In the genomic region with DNA sequence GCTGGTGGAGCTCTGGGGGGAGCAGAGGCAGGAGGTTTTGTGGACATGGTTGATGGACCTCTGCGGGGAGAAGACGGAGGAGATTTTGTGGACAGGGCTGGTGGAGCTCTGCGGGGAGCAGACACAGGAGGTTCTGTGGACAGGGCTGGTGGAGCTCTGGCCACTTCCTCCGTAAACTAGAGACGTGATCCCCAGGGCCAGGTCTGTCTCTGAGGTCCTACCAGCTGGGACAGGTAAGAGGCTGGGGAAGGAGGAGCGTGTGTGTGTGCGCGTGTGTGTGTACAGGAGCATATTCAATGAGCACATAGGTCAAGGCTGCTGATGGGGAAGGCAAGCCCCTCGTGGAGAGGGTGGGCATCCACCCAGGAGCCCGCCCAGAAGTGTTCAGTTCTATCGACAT, we compare ENCODE assay signal across 14 cellular contexts. TPM values are rescaled to one million over a fixed set of nuclear protein-coding genes. Genes with fewer than 3 reads are reported as not detected.
DNase-seq lines count a peak whose midpoint lies in the region; ATAC-seq and TF ChIP-seq lines count a peak whose summit lies in the region.
"Had no signal": no experiment of that assay in that cellular context is flagged by ENCODE, and none has a peak within 500 bp of the region (broad histone marks: within the 10 kb centered on the region; RNA-seq: fewer than 3 reads in every experiment).

No MANE protein-coding gene starts in this region.

- intact Hi-C loops in activated CD8-positive, alpha-beta T cell treated with anti-CD3 and anti-CD28 coated beads for 36 hours (cut with micrococcal nuclease), result no loop called here
- intact Hi-C loops in transverse colon (cut with DNase I; ENCODE audit: low total_unique reads), result no loop called here

- H2AFZ ChIP-seq in neuronal stem cell (ENCODE audit: low read length), result no peak overlapping the region

- H3K18ac ChIP-seq in neuronal stem cell (ENCODE audit: low read length), result peak overlapping the region; percentile 45

- H3K4me3 ChIP-seq in neuronal stem cell (ENCODE audit: low read length in 2 of 2) (no peak overlapping the region), transverse colon (peak overlapping the region in 1 of 4 donors; percentile 25), MG63 (no peak overlapping the region)

- no peak for ATAC-seq in activated CD8-positive, alpha-beta T cell treated with anti-CD3 and anti-CD28 coated beads, Interleukin-2, amount 10 ng/mL, durations not matched to agents 7 days and 5 days
- ATAC-seq in activated CD8-positive, alpha-beta T cell treated with anti-CD3 and anti-CD28 coated beads for 36 hours, result no peak
- ATAC-seq in GM18498 (IDR thresholded peaks at IDR 0.05; ENCODE audit: unreplicated experiment), result no peak

- H3K4ac ChIP-seq in neuronal stem cell (ENCODE audit: low read length), result no peak overlapping the region

- no peak overlapping the region for H3K4me2 ChIP-seq in neuronal stem cell (ENCODE audit: insufficient read depth, low read length, poor library complexity, severe bottlenecking)

- H2BK15ac ChIP-seq in neuronal stem cell (ENCODE audit: low read length), result no peak overlapping the region

- peak overlapping the region; percentile 16 for H3K27ac Mint-ChIP-seq in activated CD8-positive, alpha-beta T cell treated with anti-CD3 and anti-CD28 coated beads, Interleukin-2, amount 10 ng/mL, durations not matched to agents 7 days and 5 days
- H3K27ac Mint-ChIP-seq in activated CD8-positive, alpha-beta T cell treated with anti-CD3 and anti-CD28 coated beads for 36 hours, result no peak overlapping the region
- peak overlapping the region; percentile 95 for H3K27ac Mint-ChIP-seq in glutamatergic neuron (ENCODE audit: unreplicated experiment)

- peaks cover 5% of the 10 kb centered on the region for H3K79me1 ChIP-seq in neuronal stem cell (ENCODE audit: low read depth, low read length)

- peaks cover 16% of the 10 kb centered on the region for H3K27me3 Mint-ChIP-seq in activated CD8-positive, alpha-beta T cell treated with anti-CD3 and anti-CD28 coated beads, Interleukin-2, amount 10 ng/mL, durations not matched to agents 7 days and 5 days (ENCODE audit: low read depth)
- H3K27me3 Mint-ChIP-seq in activated CD8-positive, alpha-beta T cell treated with anti-CD3 and anti-CD28 coated beads for 36 hours, result peaks cover 1% of the 10 kb centered on the region
- H3K27me3 Mint-ChIP-seq in glutamatergic neuron (ENCODE audit: unreplicated experiment), result peaks cover 5% of the 10 kb centered on the region

- POLR2A ChIA-PET in activated CD8-positive, alpha-beta T cell treated with anti-CD3 and anti-CD28 coated beads, Interleukin-2, amount 10 ng/mL, durations not matched to agents 7 days and 5 days (lab: Charles Lee), result no interaction called here
- POLR2A ChIA-PET in activated CD8-positive, alpha-beta T cell treated with anti-CD3 and anti-CD28 coated beads for 36 hours (lab: Charles Lee), result no interaction called here

- DNase-seq in activated CD8-positive, alpha-beta T cell treated with anti-CD3 and anti-CD28 coated beads, Interleukin-2, amount 10 ng/mL, durations not matched to agents 7 days and 5 days, result no peak
- DNase-seq in activated CD8-positive, alpha-beta T cell treated with anti-CD3 and anti-CD28 coated beads for 36 hours, result no peak
- no peak for DNase-seq in glutamatergic neuron
- DNase-seq in neuronal stem cell (ENCODE audit: low spot score), result no peak
- no peak for DNase-seq in transverse colon
- DNase-seq in MG63, result no peak
- no peak for DNase-seq in NCI-H446 treated with DMSO at 0.1 percent for 48 hours (lab: John Stamatoyannopoulos, UW)
- DNase-seq: activated T-cell treated with anti-CD3 and anti-CD28 coated beads for 4 hours; central memory CD4-positive, alpha-beta T cell; DND-41; foreskin fibroblast; NCI-H345 had no signal

- no peak for TF ChIP-seq EP300 in transverse colon (IDR thresholded peaks at IDR 0.05; ENCODE audit: low read depth)

- H3K9me3 ChIP-seq in neuronal stem cell (replicated peaks in 1 of 2; ENCODE audit: control insufficient read depth in 2 of 2, insufficient read depth in 1 of 2, low read depth in 1 of 2, low read length in 2 of 2) (no peaks in the 10 kb centered on the region), transverse colon (no peaks in the 10 kb centered on the region), MG63 (no peaks in the 10 kb centered on the region)

- no peak overlapping the region for H3K4me3 Mint-ChIP-seq in activated CD8-positive, alpha-beta T cell treated with anti-CD3 and anti-CD28 coated beads, Interleukin-2, amount 10 ng/mL, durations not matched to agents 7 days and 5 days
- no peak overlapping the region for H3K4me3 Mint-ChIP-seq in activated CD8-positive, alpha-beta T cell treated with anti-CD3 and anti-CD28 coated beads for 36 hours
- peak overlapping the region; percentile 73 for H3K4me3 Mint-ChIP-seq in glutamatergic neuron (ENCODE audit: unreplicated experiment)

- H3K36me3 ChIP-seq in neuronal stem cell (replicated peaks in 1 of 2; ENCODE audit: control insufficient read depth in 2 of 2, insufficient read depth in 2 of 2, low read length in 2 of 2) (no peaks in the 10 kb centered on the region), transverse colon (peaks cover 0 to 5% (median 0%) of the 10 kb centered on the region in 4 donors), MG63 (no peaks in the 10 kb centered on the region)

- H3K36me3 Mint-ChIP-seq in activated CD8-positive, alpha-beta T cell treated with anti-CD3 and anti-CD28 coated beads, Interleukin-2, amount 10 ng/mL, durations not matched to agents 7 days and 5 days (ENCODE audit: low read depth), result no peaks in the 10 kb centered on the region
- no peaks in the 10 kb centered on the region for H3K36me3 Mint-ChIP-seq in activated CD8-positive, alpha-beta T cell treated with anti-CD3 and anti-CD28 coated beads for 36 hours (ENCODE audit: low read depth)
- H3K36me3 Mint-ChIP-seq in glutamatergic neuron (ENCODE audit: unreplicated experiment), result no peaks in the 10 kb centered on the region

- H3K27ac ChIP-seq in neuronal stem cell (replicated peaks; ENCODE audit: low read length) (no peak overlapping the region), transverse colon (peak overlapping the region; percentile 66 to 82 (median 68))
- H3K27ac ChIP-seq: HL-60 had no signal

- H2BK12ac ChIP-seq in neuronal stem cell (ENCODE audit: low read length), result no peak overlapping the region

- no peak overlapping the region for H2AK5ac ChIP-seq in neuronal stem cell (ENCODE audit: low read depth, low read length)

- H4K8ac ChIP-seq in neuronal stem cell (ENCODE audit: low read depth, low read length), result no peak overlapping the region

- no peaks in the 10 kb centered on the region for H3K9me3 Mint-ChIP-seq in activated CD8-positive, alpha-beta T cell treated with anti-CD3 and anti-CD28 coated beads, Interleukin-2, amount 10 ng/mL, durations not matched to agents 7 days and 5 days (ENCODE audit: insufficient read depth)
- H3K9me3 Mint-ChIP-seq in activated CD8-positive, alpha-beta T cell treated with anti-CD3 and anti-CD28 coated beads for 36 hours, result no peaks in the 10 kb centered on the region
- H3K9me3 Mint-ChIP-seq in glutamatergic neuron (ENCODE audit: unreplicated experiment), result peaks cover 5% of the 10 kb centered on the region

- peaks cover 15% of the 10 kb centered on the region for H3K4me1 Mint-ChIP-seq in activated CD8-positive, alpha-beta T cell treated with anti-CD3 and anti-CD28 coated beads, Interleukin-2, amount 10 ng/mL, durations not matched to agents 7 days and 5 days (ENCODE audit: low read depth)
- peaks cover 51% of the 10 kb centered on the region for H3K4me1 Mint-ChIP-seq in activated CD8-positive, alpha-beta T cell treated with anti-CD3 and anti-CD28 coated beads for 36 hours (ENCODE audit: low read depth)
- peaks cover 37% of the 10 kb centered on the region for H3K4me1 Mint-ChIP-seq in glutamatergic neuron (ENCODE audit: low read depth, unreplicated experiment)

- TF ChIP-seq POLR2A in transverse colon (IDR thresholded peaks at IDR 0.05), result no peak

- H3K14ac ChIP-seq in neuronal stem cell (ENCODE audit: low read length), result no peak overlapping the region

- H2BK120ac ChIP-seq in neuronal stem cell (ENCODE audit: low read depth, low read length), result no peak overlapping the region

- in situ Hi-C loops in transverse colon (cut with MboI; ENCODE audit: low pct_ligation_motif_present in 1 of 4, low pct_unique_long_range_greater_than_20kb in 1 of 4, low sequenced_read_pairs in 3 of 4), result no loop called here

- H3K4me1 ChIP-seq in neuronal stem cell (ENCODE audit: control insufficient read depth in 2 of 2, insufficient read depth in 1 of 2, low read depth in 1 of 2, low read length in 2 of 2) (peaks cover 5 to 10% of the 10 kb centered on the region in 2 donors), transverse colon (peaks cover 0 to 16% (median 10%) of the 10 kb centered on the region in 4 donors)

- H3K27me3 ChIP-seq in neuronal stem cell (ENCODE audit: control insufficient read depth in 3 of 3, insufficient read depth in 3 of 3, low read depth in 1 of 3, low read length in 3 of 3), result no peaks in the 10 kb centered on the region
- H3K27me3 ChIP-seq in transverse colon, result no peaks in the 10 kb centered on the region
- H3K27me3 ChIP-seq in MG63, result no peaks in the 10 kb centered on the region

- H3K23ac ChIP-seq in neuronal stem cell (ENCODE audit: low read depth, low read length, poor library complexity), result no peak overlapping the region

- H4K91ac ChIP-seq in neuronal stem cell (ENCODE audit: low read depth, low read length, poor library complexity), result no peak overlapping the region

- CTCF ChIA-PET in activated CD8-positive, alpha-beta T cell treated with anti-CD3 and anti-CD28 coated beads, Interleukin-2, amount 10 ng/mL, durations not matched to agents 7 days and 5 days (lab: Charles Lee), result no interaction called here
- CTCF ChIA-PET in activated CD8-positive, alpha-beta T cell treated with anti-CD3 and anti-CD28 coated beads for 36 hours (lab: Charles Lee), result no interaction called here

- no CpG with 5 or more reads among the region's 11 CpGs for WGBS in neuronal stem cell (ENCODE audit: extremely low coverage in 2 of 2, insufficient read length in 2 of 2, insufficient replicate concordance in 1 of 2), 2 donors
- 75 to 87% methylated on average over 11 of the region's 11 CpGs for WGBS in transverse colon (ENCODE audit: low coverage in 1 of 2), 2 donors

- H2BK5ac ChIP-seq in neuronal stem cell (ENCODE audit: low read length), result no peak overlapping the region

- TF ChIP-seq CTCF in activated CD8-positive, alpha-beta T cell treated with anti-CD3 and anti-CD28 coated beads for 36 hours (IDR thresholded peaks at IDR 0.05), result no peak
- TF ChIP-seq CTCF in glutamatergic neuron (IDR thresholded peaks at IDR 0.05; ENCODE audit: partially characterized antibody, unreplicated experiment), result no peak
- no peak for TF ChIP-seq CTCF in transverse colon (IDR thresholded peaks at IDR 0.05)

- no peak overlapping the region for H3K9ac ChIP-seq in neuronal stem cell (ENCODE audit: low read depth, low read length, poor library complexity)

RNA-seq across cellular contexts. Expression of a gene that starts 20.6 kb away (rescaled TPM):
- 1 to 10 TPM; 2.5 to 3.8 TPM for total RNA-seq in activated CD8-positive, alpha-beta T cell treated with anti-CD3 and anti-CD28 coated beads, Interleukin-2, amount 10 ng/mL, durations not matched to agents 7 days and 5 days
- 1 to 10 TPM in 1 of 2 experiments, under 1 TPM in 1; 0.72 to 1.1 TPM for total RNA-seq in activated CD8-positive, alpha-beta T cell treated with anti-CD3 and anti-CD28 coated beads for 36 hours
- 22.3 TPM for total RNA-seq in glutamatergic neuron (ENCODE audit: unreplicated experiment)
- 7.7 TPM for polyA plus RNA-seq in neuronal stem cell (2013, experiment 1 of 2)
- polyA plus RNA-seq in neuronal stem cell (2013, experiment 2 of 2), result 6.5 TPM
- total RNA-seq in transverse colon, result 10 to 100 TPM; 24.3 to 90.5 (median 47.2) TPM
- 0.64 and 2.3 TPM in 2 replicates for total RNA-seq in MG63 (2014; rRNA removed; shearing (Covaris generic); ENCODE audit: low replicate concordance)
